In the genomic region with DNA sequence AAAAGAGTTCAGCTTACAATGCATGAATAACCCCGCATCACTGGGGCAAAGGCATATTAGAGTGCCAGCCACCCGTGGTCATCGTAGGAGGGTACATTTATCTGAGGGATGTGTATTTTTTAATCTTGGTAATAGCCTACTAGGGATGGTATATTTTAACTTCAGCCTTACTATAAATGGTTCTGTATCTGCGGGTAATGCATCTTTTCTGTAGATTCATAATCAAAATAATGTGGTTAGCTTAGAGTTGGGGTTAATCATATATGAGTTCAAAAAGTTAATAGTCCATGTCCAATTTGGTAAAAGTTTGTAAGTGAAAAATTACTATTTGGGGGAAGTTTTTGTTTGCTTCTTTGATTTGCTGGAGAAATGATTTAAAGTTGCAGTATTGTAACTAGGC, we compare ENCODE assay signal across 33 cellular contexts.
DNase-seq lines count a peak whose midpoint lies in the region; ATAC-seq, FAIRE-seq and TF ChIP-seq lines count a peak whose summit lies in the region.
"Had no signal": no experiment of that assay in that cellular context is flagged by ENCODE, and none has a peak within 500 bp of the region (broad histone marks: within the 10 kb centered on the region; RNA-seq: fewer than 3 reads in every experiment).

No MANE protein-coding gene starts in this region.

- no peak overlapping the region for H3K4me3 ChIP-seq in sigmoid colon
- H3K4me3 ChIP-seq: A549; BLaER1; BLaER1 treated with 17β-estradiol and CSF1 and Interleukin-3, amounts not matched to agents 10 nM and 100 nM had no signal

- H3K27ac ChIP-seq in sigmoid colon: no peak overlapping the region
- H3K27ac ChIP-seq: 22Rv1; A549; BLaER1; BLaER1 treated with 17β-estradiol and CSF1 and Interleukin-3, amounts not matched to agents 10 nM and 100 nM; C4-2B had no signal

- TF ChIP-seq EP300 in sigmoid colon (IDR thresholded peaks at IDR 0.05): no peak

- H3K36me3 ChIP-seq in sigmoid colon: no peaks in the 10 kb centered on the region
- H3K36me3 ChIP-seq: BE2C, BLaER1 had no signal

- peak; percentile 30 for FAIRE-seq in RCC 7860 (lab: Jason Lieb, UNC)
- FAIRE-seq: A204.1, A549, D721Med had no signal

- intact Hi-C loops in sigmoid colon (cut with DNase I): no loop called here

- TF ChIP-seq POLR2A in sigmoid colon (IDR thresholded peaks at IDR 0.05): no peak

- H3K9me3 ChIP-seq in sigmoid colon: no peaks in the 10 kb centered on the region
- H3K9me3 ChIP-seq: A549; BE2C; BLaER1; BLaER1 treated with 17β-estradiol and CSF1 and Interleukin-3, amounts not matched to agents 10 nM and 100 nM; Caco-2 had no signal

- WGBS in sigmoid colon, 2 donors: 95 to 96% methylated on average over 4 of the region's 4 CpGs

- ATAC-seq in GM18861 (IDR thresholded peaks at IDR 0.05; ENCODE audit: unreplicated experiment) (peak; percentile 57), GM19463 (IDR thresholded peaks at IDR 0.05; ENCODE audit: unreplicated experiment) (peak; percentile 53), GM21619 (IDR thresholded peaks at IDR 0.05; ENCODE audit: unreplicated experiment) (no peak)
- ATAC-seq: A549; CD8-positive, alpha-beta T cell had no signal

- no peak for DNase-seq in RCC 7860 (ENCODE audit: low spot score)
- DNase-seq in islet precursor cell: no peak
- DNase-seq in sigmoid colon: no peak
- DNase-seq: 8988T; ACHN; AML-193; BE2C; C1 segment of cervical spinal cord; Caco-2; Calu3; CD4-positive, alpha-beta memory T cell; CD4-positive, alpha-beta T cell; CD4-positive, CD25-positive, alpha-beta regulatory T cell; CD8-positive, alpha-beta memory T cell; CD8-positive, alpha-beta T cell; COR-L47; DMS 273 treated with DMSO at 0.1 percent for 48 hours; DMS153; DMS53; DMS79; DMS79 treated with DMSO at 0.1 percent for 48 hours; DND-41; EL had no signal

- H3K4me1 ChIP-seq in sigmoid colon: peaks cover 0 to 2% (median 0%) of the 10 kb centered on the region in 4 donors
- H3K4me1 ChIP-seq: BE2C; BLaER1; BLaER1 treated with 17β-estradiol and CSF1 and Interleukin-3, amounts not matched to agents 10 nM and 100 nM; Caco-2 had no signal

- no peaks in the 10 kb centered on the region for H3K27me3 ChIP-seq in sigmoid colon
- H3K27me3 ChIP-seq: BE2C; BLaER1; BLaER1 treated with 17β-estradiol and CSF1 and Interleukin-3, amounts not matched to agents 10 nM and 100 nM had no signal

- no peak for TF ChIP-seq CTCF in sigmoid colon (IDR thresholded peaks at IDR 0.05)
